Comparison of ENCODE assay signal across 20 cellular contexts in the genomic region with DNA sequence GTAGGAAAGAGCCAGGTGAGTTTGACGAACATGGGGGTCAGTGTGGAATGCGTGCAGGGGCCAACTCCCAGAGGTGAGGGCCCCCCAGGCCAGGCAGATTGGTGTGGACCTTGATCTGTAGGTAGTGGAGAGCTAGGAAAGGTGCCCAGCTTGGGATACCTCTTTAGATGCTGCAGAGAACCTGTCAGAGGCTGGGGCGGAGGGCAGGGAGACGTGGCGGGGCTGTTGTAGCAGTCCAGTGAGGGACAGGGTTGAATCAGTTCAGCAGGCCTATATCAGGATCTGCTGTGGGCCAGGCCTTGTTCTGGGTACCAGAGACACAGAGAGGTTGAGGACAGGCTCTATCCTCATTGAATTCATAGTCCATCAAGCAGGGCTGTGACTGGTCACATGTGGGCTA. TPM values are rescaled to one million over a fixed set of nuclear protein-coding genes. Genes with fewer than 3 reads are reported as not detected.
"Had no signal": no experiment of that assay in that cellular context is flagged by ENCODE, and none has a peak within 500 bp of the region (broad histone marks: within the 10 kb centered on the region; RNA-seq: fewer than 3 reads in every experiment).

No MANE protein-coding gene starts in this region.

- H3K27me3 Mint-ChIP-seq: activated naive CD8-positive, alpha-beta T cell treated with anti-CD3 and anti-CD28 coated beads, Interleukin-2, amount 10 ng/mL, durations not matched to agents 7 days and 5 days had no signal

- H3K36me3 Mint-ChIP-seq: activated naive CD8-positive, alpha-beta T cell treated with anti-CD3 and anti-CD28 coated beads, Interleukin-2, amount 10 ng/mL, durations not matched to agents 7 days and 5 days had no signal

- H3K27me3 ChIP-seq: adrenal gland, body of pancreas had no signal

- DNase-seq: activated CD4-positive, alpha-beta T cell treated with anti-CD3 and anti-CD28 coated beads for 48 hours; activated CD4-positive, alpha-beta T cell treated with anti-CD3 and anti-CD28 coated beads, Interleukin-2, amount 50 U/mL, for 4 hours; activated CD4-positive, CD25-positive, alpha-beta regulatory T cell treated with anti-CD3 and anti-CD28 coated beads, Interleukin-2, amount 50 U/mL, for 72 hours; activated CD8-positive, alpha-beta memory T cell treated with anti-CD3 and anti-CD28 coated beads, Interleukin-2, amount 50 U/mL, for 48 hours; activated CD8-positive, alpha-beta T cell treated with anti-CD3 and anti-CD28 coated beads, Interleukin-2, amount 10 ng/mL, durations not matched to agents 7 days and 5 days; activated naive CD4-positive, alpha-beta T cell treated with anti-CD3 and anti-CD28 coated beads, Interleukin-2, amount 50 U/mL, for 16 hours; activated naive CD8-positive, alpha-beta T cell treated with anti-CD3 and anti-CD28 coated beads, Interleukin-2, amount 10 ng/mL, durations not matched to agents 7 days and 5 days; activated T-cell treated with anti-CD3 and anti-CD28 coated beads, Interleukin-2, amount 50 U/mL, for 1 hour; adrenal gland; anterior cingulate cortex; Karpas-422; NCI-H2227 treated with DMSO at 0.1 percent for 48 hours; NK-92 treated with Interleukin-12 subunit alpha and Interleukin-12 subunit beta, amount 100 ng/mL, for 24 hours; OCI-M1; RPMI8226; SHP77 treated with DMSO at 0.1 percent for 48 hours had no signal

- ATAC-seq: activated CD8-positive, alpha-beta T cell treated with anti-CD3 and anti-CD28 coated beads, Interleukin-2, amount 10 ng/mL, durations not matched to agents 7 days and 5 days; body of pancreas; K562; Panc1 had no signal

- H3K27ac Mint-ChIP-seq: activated CD8-positive, alpha-beta T cell treated with anti-CD3 and anti-CD28 coated beads, Interleukin-2, amount 10 ng/mL, durations not matched to agents 7 days and 5 days; activated naive CD8-positive, alpha-beta T cell treated with anti-CD3 and anti-CD28 coated beads, Interleukin-2, amount 10 ng/mL, durations not matched to agents 7 days and 5 days; T-helper 1 cell treated with Interleukin-12 subunit alpha and Interleukin-12 subunit beta and Interleukin-4 antibody, amounts not matched to agents 30 μg/mL and 1 μg/mL, for 36 hours had no signal

- H3K9me3 Mint-ChIP-seq: activated naive CD8-positive, alpha-beta T cell treated with anti-CD3 and anti-CD28 coated beads, Interleukin-2, amount 10 ng/mL, durations not matched to agents 7 days and 5 days; T-helper 1 cell treated with Interleukin-12 subunit alpha and Interleukin-12 subunit beta and Interleukin-4 antibody, amounts not matched to agents 30 μg/mL and 1 μg/mL, for 36 hours had no signal

- H3K27ac ChIP-seq: adrenal gland, body of pancreas had no signal

- H3K4me3 Mint-ChIP-seq: activated CD8-positive, alpha-beta T cell treated with anti-CD3 and anti-CD28 coated beads, Interleukin-2, amount 10 ng/mL, durations not matched to agents 7 days and 5 days; activated naive CD8-positive, alpha-beta T cell treated with anti-CD3 and anti-CD28 coated beads, Interleukin-2, amount 10 ng/mL, durations not matched to agents 7 days and 5 days; T-helper 1 cell treated with Interleukin-12 subunit alpha and Interleukin-12 subunit beta and Interleukin-4 antibody, amounts not matched to agents 30 μg/mL and 1 μg/mL, for 36 hours had no signal

- H3K9me3 ChIP-seq: adrenal gland, body of pancreas had no signal

- H3K4me3 ChIP-seq: adrenal gland, body of pancreas, K562 had no signal

RNA-seq across cellular contexts. Expression of a gene that starts 56.3 kb away (rescaled TPM):
- total RNA-seq: activated CD8-positive, alpha-beta T cell treated with anti-CD3 and anti-CD28 coated beads, Interleukin-2, amount 10 ng/mL, durations not matched to agents 7 days and 5 days; activated naive CD8-positive, alpha-beta T cell treated with anti-CD3 and anti-CD28 coated beads, Interleukin-2, amount 10 ng/mL, durations not matched to agents 7 days and 5 days had no signal
